28 cellular contexts compared by ENCODE assay signal in the genomic region with DNA sequence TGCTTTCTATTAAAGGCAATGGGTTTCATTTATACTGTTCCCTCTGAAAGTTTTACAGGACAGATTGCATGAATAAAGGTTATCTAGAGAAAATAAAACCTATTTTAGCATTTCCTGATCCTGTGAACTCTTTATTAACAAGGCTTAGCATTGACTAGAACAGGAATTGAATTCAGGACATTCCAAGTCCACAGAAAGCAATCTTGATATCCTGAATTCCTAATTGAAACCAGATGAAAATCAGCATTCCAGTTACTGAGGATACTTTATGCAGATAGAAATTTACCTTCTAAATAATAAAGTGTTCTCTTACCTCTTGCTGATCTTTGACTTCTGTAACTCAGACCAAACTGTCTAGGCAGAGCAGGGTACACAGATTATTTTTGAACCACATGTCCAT.
"Had no signal": no experiment of that assay in that cellular context is flagged by ENCODE, and none has a peak within 500 bp of the region (broad histone marks: within the 10 kb centered on the region; RNA-seq: fewer than 3 reads in every experiment).

No MANE protein-coding gene starts in this region.

- H3K4me1 Mint-ChIP-seq: mesothelial cell of epicardium; naive B cell; neural crest cell; stimulated activated naive CD8-positive, alpha-beta T cell treated with anti-CD3 and anti-CD28 coated beads, Interleukin-15, amount 100 ng/mL, for 72 hours had no signal

- ATAC-seq: esophagus mucosa; foreskin keratinocyte; left cardiac atrium; left lung; mucosa of descending colon; natural killer cell treated with Interleukin-12 subunit alpha and Interleukin-12 subunit beta and Interleukin-15 and Interleukin-18, amount 100 ng/mL, for 72 hours; pancreas; right lobe of liver; stimulated activated naive CD8-positive, alpha-beta T cell treated with anti-CD3 and anti-CD28 coated beads, Interleukin-15, amount 100 ng/mL, for 72 hours had no signal

- H3K4me3 Mint-ChIP-seq: dendritic cell treated with granulocyte-macrophage colony-stimulating factor and Interleukin-4, amounts not matched to agents 40 ng/mL and 50 ng/mL, for 4 days; endodermal cell; mesothelial cell of epicardium; naive B cell; natural killer cell treated with Interleukin-12 subunit alpha and Interleukin-12 subunit beta and Interleukin-15 and Interleukin-18, amount 100 ng/mL, for 72 hours; neural crest cell; stimulated activated naive CD8-positive, alpha-beta T cell treated with anti-CD3 and anti-CD28 coated beads, Interleukin-15, amount 100 ng/mL, for 72 hours had no signal

- DNase-seq: colonic mucosa; effector CD8-positive, alpha-beta T cell; endodermal cell; foreskin keratinocyte; glutamatergic neuron; heart right ventricle; hippocampal formation; left cardiac atrium; left lung; mesenchymal stem cell; mucosa of descending colon; naive B cell; pancreas; right lobe of liver; small intestine; stimulated activated CD4-positive, alpha-beta T cell treated with anti-CD3 and anti-CD28 coated beads, Interleukin-15, amount 100 ng/mL, for 24 hours; stimulated activated CD4-positive, alpha-beta T cell treated with anti-CD3 and anti-CD28 coated beads, Interleukin-2, amount 100 ng/mL, for 48 hours; stimulated activated naive CD4-positive, alpha-beta T cell; stimulated activated naive CD8-positive, alpha-beta T cell treated with anti-CD3 and anti-CD28 coated beads, Interleukin-15, amount 100 ng/mL, for 72 hours; thyroid gland; trophoblast cell had no signal

- H3K27ac Mint-ChIP-seq: dendritic cell treated with granulocyte-macrophage colony-stimulating factor and Interleukin-4, amounts not matched to agents 40 ng/mL and 50 ng/mL, for 4 days; endodermal cell; mesothelial cell of epicardium; naive B cell; natural killer cell treated with Interleukin-12 subunit alpha and Interleukin-12 subunit beta and Interleukin-15 and Interleukin-18, amount 100 ng/mL, for 72 hours had no signal

- H3K36me3 Mint-ChIP-seq: mesothelial cell of epicardium; naive B cell; natural killer cell treated with Interleukin-12 subunit alpha and Interleukin-12 subunit beta and Interleukin-15 and Interleukin-18, amount 100 ng/mL, for 72 hours had no signal

- H3K27me3 Mint-ChIP-seq: dendritic cell treated with granulocyte-macrophage colony-stimulating factor and Interleukin-4, amounts not matched to agents 40 ng/mL and 50 ng/mL, for 4 days; stimulated activated naive CD8-positive, alpha-beta T cell treated with anti-CD3 and anti-CD28 coated beads, Interleukin-15, amount 100 ng/mL, for 72 hours had no signal

- H3K9me3 Mint-ChIP-seq: dendritic cell treated with granulocyte-macrophage colony-stimulating factor and Interleukin-4, amounts not matched to agents 40 ng/mL and 50 ng/mL, for 4 days; endodermal cell; naive B cell; natural killer cell treated with Interleukin-12 subunit alpha and Interleukin-12 subunit beta and Interleukin-15 and Interleukin-18, amount 100 ng/mL, for 72 hours; stimulated activated naive CD8-positive, alpha-beta T cell treated with anti-CD3 and anti-CD28 coated beads, Interleukin-15, amount 100 ng/mL, for 72 hours had no signal

- H3K4me3 ChIP-seq: colonic mucosa, heart right ventricle, left lung, mucosa of descending colon, pancreas, right lobe of liver, suprapubic skin, thyroid gland, vagina had no signal
